ENCODE assay signal across 1 cellular context in the genomic region with DNA sequence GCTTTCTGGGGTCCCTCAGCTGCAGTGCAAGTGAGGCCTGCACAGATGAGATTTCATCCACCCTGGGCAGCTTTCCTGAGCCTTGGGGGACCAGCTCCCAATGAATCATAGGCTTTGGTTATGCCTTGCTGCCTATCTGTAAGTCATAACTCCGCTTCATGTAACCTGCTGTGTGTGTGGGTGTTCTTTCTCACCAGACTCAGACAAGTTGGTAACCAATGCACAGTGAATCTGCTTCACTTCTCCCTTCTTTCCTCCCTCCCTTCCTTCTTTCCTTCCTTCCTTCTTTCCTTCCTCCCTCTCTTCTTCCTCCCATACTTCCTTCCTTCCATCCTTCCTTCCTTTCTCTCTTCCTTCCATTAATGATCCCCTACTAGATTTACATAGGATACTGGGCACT.
TF ChIP-seq lines count a peak whose summit lies in the region.

No MANE protein-coding gene starts in this region.

TF ChIP-seq in HEK293, 187 proteins besides CTCF, POLR2A, EP300 and RAD21 (continued from another document and continues in another):
- TF ChIP-seq GLIS1 (tag by site-specific recombination; IDR thresholded peaks at IDR 0.05): 0 out of 2 replicates have a peak, but pooled peaks have one; percentile 21
- no peak for TF ChIP-seq ZNF341 (tag by site-specific recombination; IDR thresholded peaks at IDR 0.05; ENCODE audit: low read depth)
- TF ChIP-seq ZNF664 (tag by site-specific recombination; IDR thresholded peaks at IDR 0.05): no peak
- no peak for TF ChIP-seq ZNF37A (tag by site-specific recombination; IDR thresholded peaks at IDR 0.05)
- TF ChIP-seq ZNF76 (tag by site-specific recombination; IDR thresholded peaks at IDR 0.05; ENCODE audit: borderline replicate concordance, low read depth): no peak
- TF ChIP-seq ZNF530 (tag by site-specific recombination; IDR thresholded peaks at IDR 0.05; ENCODE audit: low read depth): no peak
- no peak for TF ChIP-seq ZXDB (tag by site-specific recombination; IDR thresholded peaks at IDR 0.05)
- TF ChIP-seq, protein P1, sequence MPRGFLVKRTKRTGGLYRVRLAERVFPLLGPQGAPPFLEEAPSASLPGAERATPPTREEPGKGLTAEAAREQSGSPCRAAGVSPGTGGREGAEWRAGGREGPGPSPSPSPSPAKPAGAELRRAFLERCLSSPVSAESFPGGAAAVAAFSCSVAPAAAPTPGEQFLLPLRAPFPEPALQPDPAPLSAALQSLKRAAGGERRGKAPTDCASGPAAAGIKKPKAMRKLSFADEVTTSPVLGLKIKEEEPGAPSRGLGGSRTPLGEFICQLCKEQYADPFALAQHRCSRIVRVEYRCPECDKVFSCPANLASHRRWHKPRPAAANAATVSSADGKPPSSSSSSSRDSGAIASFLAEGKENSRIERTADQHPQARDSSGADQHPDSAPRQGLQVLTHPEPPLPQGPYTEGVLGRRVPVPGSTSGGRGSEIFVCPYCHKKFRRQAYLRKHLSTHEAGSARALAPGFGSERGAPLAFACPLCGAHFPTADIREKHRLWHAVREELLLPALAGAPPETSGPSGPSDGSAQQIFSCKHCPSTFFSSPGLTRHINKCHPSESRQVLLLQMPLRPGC (tag by site-specific recombination; IDR thresholded peaks at IDR 0.05): no peak
- TF ChIP-seq SCRT1 (tag by site-specific recombination; IDR thresholded peaks at IDR 0.05; ENCODE audit: borderline replicate concordance): no peak
- TF ChIP-seq ZNF140 (tag by site-specific recombination; IDR thresholded peaks at IDR 0.05): no peak
- TF ChIP-seq ZNF600 (tag by site-specific recombination; IDR thresholded peaks at IDR 0.05): peak; percentile 45; the same call in 1 of the 2 replicates
- TF ChIP-seq ZNF366 (tag by site-specific recombination; conservative IDR thresholded peaks at IDR 0.05): peak; percentile 95
- TF ChIP-seq ZNF623 (tag by site-specific recombination; IDR thresholded peaks at IDR 0.05): no peak
- TF ChIP-seq ZNF16 (tag by site-specific recombination; IDR thresholded peaks at IDR 0.05; ENCODE audit: low read depth): no peak
- TF ChIP-seq, protein P2, sequence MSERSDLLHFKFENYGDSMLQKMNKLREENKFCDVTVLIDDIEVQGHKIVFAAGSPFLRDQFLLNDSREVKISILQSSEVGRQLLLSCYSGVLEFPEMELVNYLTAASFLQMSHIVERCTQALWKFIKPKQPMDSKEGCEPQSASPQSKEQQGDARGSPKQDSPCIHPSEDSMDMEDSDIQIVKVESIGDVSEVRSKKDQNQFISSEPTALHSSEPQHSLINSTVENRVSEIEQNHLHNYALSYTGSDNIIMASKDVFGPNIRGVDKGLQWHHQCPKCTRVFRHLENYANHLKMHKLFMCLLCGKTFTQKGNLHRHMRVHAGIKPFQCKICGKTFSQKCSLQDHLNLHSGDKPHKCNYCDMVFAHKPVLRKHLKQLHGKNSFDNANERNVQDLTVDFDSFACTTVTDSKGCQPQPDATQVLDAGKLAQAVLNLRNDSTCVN (tag by site-specific recombination; optimal IDR thresholded peaks at IDR 0.05): no peak
- TF ChIP-seq ZNF266 (tag by site-specific recombination; IDR thresholded peaks at IDR 0.05; ENCODE audit: low read depth): no peak
- TF ChIP-seq, protein P3, sequence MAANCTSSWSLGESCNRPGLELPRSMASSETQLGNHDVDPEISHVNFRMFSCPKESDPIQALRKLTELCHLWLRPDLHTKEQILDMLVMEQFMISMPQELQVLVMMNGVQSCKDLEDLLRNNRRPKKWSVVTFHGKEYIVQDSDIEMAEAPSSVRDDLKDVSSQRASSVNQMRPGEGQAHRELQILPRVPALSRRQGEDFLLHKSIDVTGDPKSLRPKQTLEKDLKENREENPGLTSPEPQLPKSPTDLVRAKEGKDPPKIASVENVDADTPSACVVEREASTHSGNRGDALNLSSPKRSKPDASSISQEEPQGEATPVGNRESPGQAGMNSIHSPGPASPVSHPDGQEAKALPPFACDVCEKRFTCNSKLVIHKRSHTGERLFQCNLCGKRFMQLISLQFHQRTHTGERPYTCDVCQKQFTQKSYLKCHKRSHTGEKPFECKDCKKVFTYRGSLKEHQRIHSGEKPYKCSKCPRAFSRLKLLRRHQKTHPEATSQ (tag by site-specific recombination; IDR thresholded peaks at IDR 0.05): no peak
- TF ChIP-seq, protein P4, sequence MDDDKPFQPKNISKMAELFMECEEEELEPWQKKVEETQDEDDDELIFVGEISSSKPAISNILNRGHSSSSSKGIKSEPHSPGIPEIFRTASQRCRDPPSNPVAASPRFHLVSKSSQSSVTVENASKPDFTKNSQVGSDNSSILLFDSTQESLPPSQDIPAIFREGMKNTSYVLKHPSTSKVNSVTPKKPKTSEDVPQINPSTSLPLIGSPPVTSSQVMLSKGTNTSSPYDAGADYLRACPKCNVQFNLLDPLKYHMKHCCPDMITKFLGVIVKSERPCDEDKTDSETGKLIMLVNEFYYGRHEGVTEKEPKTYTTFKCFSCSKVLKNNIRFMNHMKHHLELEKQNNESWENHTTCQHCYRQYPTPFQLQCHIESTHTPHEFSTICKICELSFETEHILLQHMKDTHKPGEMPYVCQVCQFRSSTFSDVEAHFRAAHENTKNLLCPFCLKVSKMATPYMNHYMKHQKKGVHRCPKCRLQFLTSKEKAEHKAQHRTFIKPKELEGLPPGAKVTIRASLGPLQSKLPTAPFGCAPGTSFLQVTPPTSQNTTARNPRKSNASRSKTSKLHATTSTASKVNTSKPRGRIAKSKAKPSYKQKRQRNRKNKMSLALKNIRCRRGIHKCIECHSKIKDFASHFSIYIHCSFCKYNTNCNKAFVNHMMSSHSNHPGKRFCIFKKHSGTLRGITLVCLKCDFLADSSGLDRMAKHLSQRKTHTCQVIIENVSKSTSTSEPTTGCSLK (tag by site-specific recombination; IDR thresholded peaks at IDR 0.05): no peak
- TF ChIP-seq, protein P5, sequence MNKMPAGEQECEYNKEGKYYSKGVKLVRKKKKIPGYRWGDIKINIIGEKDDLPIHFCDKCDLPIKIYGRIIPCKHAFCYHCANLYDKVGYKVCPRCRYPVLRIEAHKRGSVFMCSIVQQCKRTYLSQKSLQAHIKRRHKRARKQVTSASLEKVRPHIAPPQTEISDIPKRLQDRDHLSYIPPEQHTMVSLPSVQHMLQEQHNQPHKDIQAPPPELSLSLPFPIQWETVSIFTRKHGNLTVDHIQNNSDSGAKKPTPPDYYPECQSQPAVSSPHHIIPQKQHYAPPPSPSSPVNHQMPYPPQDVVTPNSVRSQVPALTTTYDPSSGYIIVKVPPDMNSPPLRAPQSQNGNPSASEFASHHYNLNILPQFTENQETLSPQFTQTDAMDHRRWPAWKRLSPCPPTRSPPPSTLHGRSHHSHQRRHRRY (tag by site-specific recombination; IDR thresholded peaks at IDR 0.05): no peak
- TF ChIP-seq ZNF416 (tag by site-specific recombination; IDR thresholded peaks at IDR 0.05): no peak
- TF ChIP-seq, protein P6, sequence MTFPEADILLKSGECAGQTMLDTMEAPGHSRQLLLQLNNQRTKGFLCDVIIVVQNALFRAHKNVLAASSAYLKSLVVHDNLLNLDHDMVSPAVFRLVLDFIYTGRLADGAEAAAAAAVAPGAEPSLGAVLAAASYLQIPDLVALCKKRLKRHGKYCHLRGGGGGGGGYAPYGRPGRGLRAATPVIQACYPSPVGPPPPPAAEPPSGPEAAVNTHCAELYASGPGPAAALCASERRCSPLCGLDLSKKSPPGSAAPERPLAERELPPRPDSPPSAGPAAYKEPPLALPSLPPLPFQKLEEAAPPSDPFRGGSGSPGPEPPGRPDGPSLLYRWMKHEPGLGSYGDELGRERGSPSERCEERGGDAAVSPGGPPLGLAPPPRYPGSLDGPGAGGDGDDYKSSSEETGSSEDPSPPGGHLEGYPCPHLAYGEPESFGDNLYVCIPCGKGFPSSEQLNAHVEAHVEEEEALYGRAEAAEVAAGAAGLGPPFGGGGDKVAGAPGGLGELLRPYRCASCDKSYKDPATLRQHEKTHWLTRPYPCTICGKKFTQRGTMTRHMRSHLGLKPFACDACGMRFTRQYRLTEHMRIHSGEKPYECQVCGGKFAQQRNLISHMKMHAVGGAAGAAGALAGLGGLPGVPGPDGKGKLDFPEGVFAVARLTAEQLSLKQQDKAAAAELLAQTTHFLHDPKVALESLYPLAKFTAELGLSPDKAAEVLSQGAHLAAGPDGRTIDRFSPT (tag by site-specific recombination; IDR thresholded peaks at IDR 0.05): no peak
- TF ChIP-seq ZBTB7A (tag by site-specific recombination; IDR thresholded peaks at IDR 0.05; ENCODE audit: low read depth): no peak
- TF ChIP-seq ZNF175 (tag by site-specific recombination; IDR thresholded peaks at IDR 0.05): no peak
- TF ChIP-seq ZNF23 (tag by site-specific recombination; IDR thresholded peaks at IDR 0.05; ENCODE audit: borderline replicate concordance): no peak
- TF ChIP-seq, protein P7, sequence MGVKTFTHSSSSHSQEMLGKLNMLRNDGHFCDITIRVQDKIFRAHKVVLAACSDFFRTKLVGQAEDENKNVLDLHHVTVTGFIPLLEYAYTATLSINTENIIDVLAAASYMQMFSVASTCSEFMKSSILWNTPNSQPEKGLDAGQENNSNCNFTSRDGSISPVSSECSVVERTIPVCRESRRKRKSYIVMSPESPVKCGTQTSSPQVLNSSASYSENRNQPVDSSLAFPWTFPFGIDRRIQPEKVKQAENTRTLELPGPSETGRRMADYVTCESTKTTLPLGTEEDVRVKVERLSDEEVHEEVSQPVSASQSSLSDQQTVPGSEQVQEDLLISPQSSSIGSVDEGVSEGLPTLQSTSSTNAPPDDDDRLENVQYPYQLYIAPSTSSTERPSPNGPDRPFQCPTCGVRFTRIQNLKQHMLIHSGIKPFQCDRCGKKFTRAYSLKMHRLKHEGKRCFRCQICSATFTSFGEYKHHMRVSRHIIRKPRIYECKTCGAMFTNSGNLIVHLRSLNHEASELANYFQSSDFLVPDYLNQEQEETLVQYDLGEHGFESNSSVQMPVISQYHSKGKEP (tag by site-specific recombination; IDR thresholded peaks at IDR 0.05): no peak
- peak; percentile 42; the same call in 1 of the 2 replicates for TF ChIP-seq ZNF621 (tag by site-specific recombination; IDR thresholded peaks at IDR 0.05)
- no peak for TF ChIP-seq ZNF561 (tag by site-specific recombination; IDR thresholded peaks at IDR 0.05; ENCODE audit: borderline replicate concordance)
- no peak for TF ChIP-seq ZNF24 (tag by site-specific recombination; IDR thresholded peaks at IDR 0.05)
- TF ChIP-seq KLF7 (tag by site-specific recombination; IDR thresholded peaks at IDR 0.05; ENCODE audit: borderline replicate concordance): no peak
- TF ChIP-seq ZNF837 (tag by site-specific recombination; IDR thresholded peaks at IDR 0.05): no peak
- TF ChIP-seq, protein P8, sequence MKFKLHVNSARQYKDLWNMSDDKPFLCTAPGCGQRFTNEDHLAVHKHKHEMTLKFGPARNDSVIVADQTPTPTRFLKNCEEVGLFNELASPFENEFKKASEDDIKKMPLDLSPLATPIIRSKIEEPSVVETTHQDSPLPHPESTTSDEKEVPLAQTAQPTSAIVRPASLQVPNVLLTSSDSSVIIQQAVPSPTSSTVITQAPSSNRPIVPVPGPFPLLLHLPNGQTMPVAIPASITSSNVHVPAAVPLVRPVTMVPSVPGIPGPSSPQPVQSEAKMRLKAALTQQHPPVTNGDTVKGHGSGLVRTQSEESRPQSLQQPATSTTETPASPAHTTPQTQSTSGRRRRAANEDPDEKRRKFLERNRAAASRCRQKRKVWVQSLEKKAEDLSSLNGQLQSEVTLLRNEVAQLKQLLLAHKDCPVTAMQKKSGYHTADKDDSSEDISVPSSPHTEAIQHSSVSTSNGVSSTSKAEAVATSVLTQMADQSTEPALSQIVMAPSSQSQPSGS (tag by site-specific recombination; IDR thresholded peaks at IDR 0.05; ENCODE audit: low read depth): no peak
- no peak for TF ChIP-seq ZNF843 (tag by site-specific recombination; IDR thresholded peaks at IDR 0.05)
- TF ChIP-seq, protein P9, sequence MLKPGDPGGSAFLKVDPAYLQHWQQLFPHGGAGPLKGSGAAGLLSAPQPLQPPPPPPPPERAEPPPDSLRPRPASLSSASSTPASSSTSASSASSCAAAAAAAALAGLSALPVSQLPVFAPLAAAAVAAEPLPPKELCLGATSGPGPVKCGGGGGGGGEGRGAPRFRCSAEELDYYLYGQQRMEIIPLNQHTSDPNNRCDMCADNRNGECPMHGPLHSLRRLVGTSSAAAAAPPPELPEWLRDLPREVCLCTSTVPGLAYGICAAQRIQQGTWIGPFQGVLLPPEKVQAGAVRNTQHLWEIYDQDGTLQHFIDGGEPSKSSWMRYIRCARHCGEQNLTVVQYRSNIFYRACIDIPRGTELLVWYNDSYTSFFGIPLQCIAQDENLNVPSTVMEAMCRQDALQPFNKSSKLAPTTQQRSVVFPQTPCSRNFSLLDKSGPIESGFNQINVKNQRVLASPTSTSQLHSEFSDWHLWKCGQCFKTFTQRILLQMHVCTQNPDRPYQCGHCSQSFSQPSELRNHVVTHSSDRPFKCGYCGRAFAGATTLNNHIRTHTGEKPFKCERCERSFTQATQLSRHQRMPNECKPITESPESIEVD (tag by site-specific recombination; IDR thresholded peaks at IDR 0.05): no peak
- no peak for TF ChIP-seq ZFP3 (tag by site-specific recombination; IDR thresholded peaks at IDR 0.05; ENCODE audit: low read depth)
- TF ChIP-seq SCRT2 (tag by site-specific recombination; IDR thresholded peaks at IDR 0.05): no peak
- no peak for TF ChIP-seq SP2 (tag by site-specific recombination; IDR thresholded peaks at IDR 0.05)
- no peak for TF ChIP-seq ZNF169 (tag by site-specific recombination; IDR thresholded peaks at IDR 0.05)
- TF ChIP-seq, protein P10, sequence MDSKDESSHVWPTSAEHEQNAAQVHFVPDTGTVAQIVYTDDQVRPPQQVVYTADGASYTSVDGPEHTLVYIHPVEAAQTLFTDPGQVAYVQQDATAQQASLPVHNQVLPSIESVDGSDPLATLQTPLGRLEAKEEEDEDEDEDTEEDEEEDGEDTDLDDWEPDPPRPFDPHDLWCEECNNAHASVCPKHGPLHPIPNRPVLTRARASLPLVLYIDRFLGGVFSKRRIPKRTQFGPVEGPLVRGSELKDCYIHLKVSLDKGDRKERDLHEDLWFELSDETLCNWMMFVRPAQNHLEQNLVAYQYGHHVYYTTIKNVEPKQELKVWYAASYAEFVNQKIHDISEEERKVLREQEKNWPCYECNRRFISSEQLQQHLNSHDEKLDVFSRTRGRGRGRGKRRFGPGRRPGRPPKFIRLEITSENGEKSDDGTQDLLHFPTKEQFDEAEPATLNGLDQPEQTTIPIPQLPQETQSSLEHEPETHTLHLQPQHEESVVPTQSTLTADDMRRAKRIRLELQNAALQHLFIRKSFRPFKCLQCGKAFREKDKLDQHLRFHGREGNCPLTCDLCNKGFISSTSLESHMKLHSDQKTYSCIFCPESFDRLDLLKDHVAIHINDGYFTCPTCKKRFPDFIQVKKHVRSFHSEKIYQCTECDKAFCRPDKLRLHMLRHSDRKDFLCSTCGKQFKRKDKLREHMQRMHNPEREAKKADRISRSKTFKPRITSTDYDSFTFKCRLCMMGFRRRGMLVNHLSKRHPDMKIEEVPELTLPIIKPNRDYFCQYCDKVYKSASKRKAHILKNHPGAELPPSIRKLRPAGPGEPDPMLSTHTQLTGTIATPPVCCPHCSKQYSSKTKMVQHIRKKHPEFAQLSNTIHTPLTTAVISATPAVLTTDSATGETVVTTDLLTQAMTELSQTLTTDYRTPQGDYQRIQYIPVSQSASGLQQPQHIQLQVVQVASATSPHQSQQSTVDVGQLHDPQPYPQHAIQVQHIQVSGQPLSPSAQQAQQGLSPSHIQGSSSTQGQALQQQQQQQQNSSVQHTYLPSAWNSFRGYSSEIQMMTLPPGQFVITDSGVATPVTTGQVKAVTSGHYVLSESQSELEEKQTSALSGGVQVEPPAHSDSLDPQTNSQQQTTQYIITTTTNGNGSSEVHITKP (tag by site-specific recombination; IDR thresholded peaks at IDR 0.05): no peak
- no peak for TF ChIP-seq ZNF174 (tag by site-specific recombination; IDR thresholded peaks at IDR 0.05)
- TF ChIP-seq ZSCAN30 (tag by site-specific recombination; IDR thresholded peaks at IDR 0.05): no peak
- peak; percentile 83 for TF ChIP-seq ZBTB17 (tag by site-specific recombination; IDR thresholded peaks at IDR 0.05)
- no peak for TF ChIP-seq ZNF221 (tag by site-specific recombination; IDR thresholded peaks at IDR 0.05; ENCODE audit: borderline replicate concordance)
